In genomic region chr10:30861976-30862375, GRCh38 we compare ENCODE assay signal across 1 cellular context.
TF ChIP-seq lines count a peak whose summit lies in the region.

No MANE protein-coding gene starts in this region.

TF ChIP-seq in IMR-90, 13 proteins besides CTCF, POLR2A, EP300 and RAD21 (continued from another document):
- no peak for TF ChIP-seq CHD1 (IDR thresholded peaks at IDR 0.05; ENCODE audit: low read depth, low read length)
